Comparison of ENCODE assay signal across 18 cellular contexts in genomic region chr12:19764408-19764807, GRCh38.
"Had no signal": no experiment of that assay in that cellular context is flagged by ENCODE, and none has a peak within 500 bp of the region (broad histone marks: within the 10 kb centered on the region; RNA-seq: fewer than 3 reads in every experiment).

No MANE protein-coding gene starts in this region.

- H3K27ac Mint-ChIP-seq: activated B cell treated with CpG ODN at 0.5 μM for 24 hours; activated CD8-positive, alpha-beta T cell treated with anti-CD3 and anti-CD28 coated beads for 36 hours; activated naive CD4-positive, alpha-beta T cell treated with anti-CD3 and anti-CD28 coated beads, Interleukin-2, amount 50 U/mL, for 24 hours; memory B cell; naive thymus-derived CD8-positive, alpha-beta T cell; stimulated activated effector memory CD8-positive, alpha-beta T cell treated with anti-CD3 and anti-CD28 coated beads, Interleukin-12 subunit alpha, Interleukin-12 subunit beta, amount 100 ng/mL, for 72 hours; T-helper 2 cell treated with Interferon-gamma antibody and Interleukin-4, amounts not matched to agents 5 μg/mL and 100 μg/mL, for 36 hours had no signal

- H3K36me3 ChIP-seq: adrenal gland, cardiac muscle cell, pancreas, thyroid gland had no signal

- H3K9me3 ChIP-seq: adrenal gland, pancreas, thyroid gland had no signal

- FAIRE-seq: kidney, pancreas had no signal

- H3K27ac ChIP-seq: adrenal gland, cardiac muscle cell, pancreas, thyroid gland had no signal

- ATAC-seq: activated CD8-positive, alpha-beta T cell treated with anti-CD3 and anti-CD28 coated beads for 36 hours; left ventricle myocardium superior; naive thymus-derived CD8-positive, alpha-beta T cell; pancreas; stimulated activated effector memory CD8-positive, alpha-beta T cell treated with anti-CD3 and anti-CD28 coated beads, Interleukin-12 subunit alpha, Interleukin-12 subunit beta, amount 100 ng/mL, for 72 hours had no signal

- H3K4me1 ChIP-seq: adrenal gland, pancreas, thyroid gland had no signal

- H3K36me3 Mint-ChIP-seq: memory B cell; stimulated activated effector memory CD8-positive, alpha-beta T cell treated with anti-CD3 and anti-CD28 coated beads, Interleukin-12 subunit alpha, Interleukin-12 subunit beta, amount 100 ng/mL, for 72 hours had no signal

- H3K4me3 ChIP-seq: adrenal gland, cardiac muscle cell, pancreas, thyroid gland had no signal

- H3K27me3 ChIP-seq: adrenal gland, cardiac muscle cell, pancreas, thyroid gland had no signal

- H3K27me3 Mint-ChIP-seq: activated B cell treated with CpG ODN at 0.5 μM for 24 hours; activated CD8-positive, alpha-beta T cell treated with anti-CD3 and anti-CD28 coated beads for 36 hours; activated naive CD4-positive, alpha-beta T cell treated with anti-CD3 and anti-CD28 coated beads, Interleukin-2, amount 50 U/mL, for 24 hours; memory B cell had no signal

- DNase-seq: activated B cell treated with CpG ODN at 0.5 μM for 24 hours; activated CD4-positive, alpha-beta T cell treated with anti-CD3 and anti-CD28 coated beads for 48 hours; activated CD8-positive, alpha-beta T cell treated with anti-CD3 and anti-CD28 coated beads for 36 hours; activated effector memory CD4-positive, alpha-beta T cell treated with anti-CD3 and anti-CD28 coated beads, Interleukin-2, amount 50 U/mL, for 16 hours; activated T-cell treated with anti-CD3 and anti-CD28 coated beads, Interleukin-2, amount 50 U/mL, for 48 hours; adrenal gland; hippocampal formation; kidney; left ventricle myocardium superior; naive thymus-derived CD8-positive, alpha-beta T cell; pancreas; stimulated activated CD4-positive, alpha-beta T cell treated with anti-CD3 and anti-CD28 coated beads, Interleukin-12 subunit alpha, Interleukin-12 subunit beta, amount 100 ng/mL, for 4 hours; thyroid gland had no signal

- H3K4me1 Mint-ChIP-seq: activated B cell treated with CpG ODN at 0.5 μM for 24 hours; activated naive CD4-positive, alpha-beta T cell treated with anti-CD3 and anti-CD28 coated beads, Interleukin-2, amount 50 U/mL, for 24 hours; memory B cell; stimulated activated effector memory CD8-positive, alpha-beta T cell treated with anti-CD3 and anti-CD28 coated beads, Interleukin-12 subunit alpha, Interleukin-12 subunit beta, amount 100 ng/mL, for 72 hours had no signal

- H3K9me3 Mint-ChIP-seq: stimulated activated effector memory CD8-positive, alpha-beta T cell treated with anti-CD3 and anti-CD28 coated beads, Interleukin-12 subunit alpha, Interleukin-12 subunit beta, amount 100 ng/mL, for 72 hours had no signal

- H3K4me3 Mint-ChIP-seq: activated B cell treated with CpG ODN at 0.5 μM for 24 hours; activated CD8-positive, alpha-beta T cell treated with anti-CD3 and anti-CD28 coated beads for 36 hours; activated naive CD4-positive, alpha-beta T cell treated with anti-CD3 and anti-CD28 coated beads, Interleukin-2, amount 50 U/mL, for 24 hours; memory B cell; naive thymus-derived CD8-positive, alpha-beta T cell; stimulated activated effector memory CD8-positive, alpha-beta T cell treated with anti-CD3 and anti-CD28 coated beads, Interleukin-12 subunit alpha, Interleukin-12 subunit beta, amount 100 ng/mL, for 72 hours; T-helper 2 cell treated with Interferon-gamma antibody and Interleukin-4, amounts not matched to agents 5 μg/mL and 100 μg/mL, for 36 hours had no signal
